ENCODE assay signal across 9 cellular contexts in the genomic region with DNA sequence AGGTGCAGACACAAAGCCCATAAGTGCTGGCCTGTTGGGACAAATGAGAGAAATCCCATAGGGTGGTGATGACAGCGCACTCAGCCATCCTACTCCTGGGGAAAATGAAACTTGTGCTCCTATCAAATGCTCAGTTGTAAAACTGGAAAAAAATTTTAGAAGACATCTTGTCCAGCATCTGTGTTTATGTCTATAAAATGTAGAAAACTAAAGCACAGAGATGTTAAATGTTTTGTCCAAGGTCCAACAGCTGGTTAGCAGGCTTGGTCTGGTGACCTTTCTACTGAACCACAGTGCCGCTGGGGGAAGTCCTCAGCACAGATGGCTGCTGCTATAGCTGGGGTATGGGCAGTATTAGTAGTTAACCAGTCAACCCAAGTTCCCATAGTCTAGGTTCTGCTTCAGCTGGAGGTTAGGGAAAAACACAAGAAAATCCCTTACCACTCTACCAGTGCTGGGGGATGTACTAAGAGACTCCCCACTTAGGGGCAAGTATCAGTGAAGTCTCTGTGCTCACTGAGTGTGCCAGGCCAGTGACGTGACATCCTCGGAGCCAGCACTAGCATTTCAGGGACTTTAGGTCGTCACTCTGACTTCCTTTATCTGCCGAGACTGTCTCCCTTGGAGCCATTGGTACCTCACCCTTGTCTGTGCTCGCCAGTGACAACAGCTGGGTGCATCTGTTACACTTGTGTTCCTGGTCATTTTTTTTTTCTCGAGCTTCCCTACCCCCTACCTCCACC. TPM values are rescaled to one million over a fixed set of nuclear protein-coding genes. Genes with fewer than 3 reads are reported as not detected.
DNase-seq lines count a peak whose midpoint lies in the region; ATAC-seq lines count a peak whose summit lies in the region.
"Had no signal": no experiment of that assay in that cellular context is flagged by ENCODE, and none has a peak within 500 bp of the region (broad histone marks: within the 10 kb centered on the region; RNA-seq: fewer than 3 reads in every experiment).

No MANE protein-coding gene starts in this region.

- peak; percentile 60 for ATAC-seq in GM18517 (IDR thresholded peaks at IDR 0.05; ENCODE audit: unreplicated experiment)
- peak; percentile 64 for ATAC-seq in GM21529 (IDR thresholded peaks at IDR 0.05; ENCODE audit: unreplicated experiment)
- peak; percentile 72 for ATAC-seq in HG03571 (IDR thresholded peaks at IDR 0.05; ENCODE audit: unreplicated experiment)

- H3K9ac ChIP-seq in mucosa of rectum (ENCODE audit: low read depth in 1 of 2, low read length in 2 of 2) = no peak overlapping the region

- DNase-seq in GF-D8 (lab: John Stamatoyannopoulos, UW) (no peak), foreskin melanocyte (no peak), H7 (no peak), mesenteric fat pad (ENCODE audit: low spot score) (no peak)

- H3K27me3 ChIP-seq in mucosa of rectum (ENCODE audit: control insufficient read depth in 2 of 2, insufficient read depth in 2 of 2, low read length in 2 of 2) (peaks cover 2 to 8% of the 10 kb centered on the region in 2 donors), H7 (ENCODE audit: control insufficient read depth, insufficient read depth, low read length) (peaks cover 28% of the 10 kb centered on the region)

- H3K27ac ChIP-seq in mucosa of rectum (ENCODE audit: low read depth in 2 of 2, low read length in 2 of 2) = peak overlapping the region; percentile 23 to 52
- H3K27ac ChIP-seq: SJSA1 had no signal

- H3K4me3 ChIP-seq in mucosa of rectum (ENCODE audit: low read length in 2 of 2) = peak overlapping the region in 1 of 2 donors; percentile 59
- no peak overlapping the region for H3K4me3 ChIP-seq in H7 (ENCODE audit: insufficient read depth, low read depth, low read length)
- H3K4me3 ChIP-seq: SJSA1 had no signal

- peaks cover 6 to 18% of the 10 kb centered on the region in 2 donors for H3K4me1 ChIP-seq in mucosa of rectum (ENCODE audit: control insufficient read depth in 2 of 2, insufficient read depth in 2 of 2, low read length in 2 of 2)

- no peaks in the 10 kb centered on the region for H3K9me3 ChIP-seq in mucosa of rectum (ENCODE audit: control insufficient read depth in 2 of 2, low read length in 2 of 2)
- H3K9me3 ChIP-seq: SJSA1 had no signal

- no peaks in the 10 kb centered on the region for H3K36me3 ChIP-seq in mucosa of rectum (ENCODE audit: control insufficient read depth in 2 of 2, insufficient read depth in 2 of 2, low read length in 2 of 2)
- H3K36me3 ChIP-seq in H7 (replicated peaks; ENCODE audit: control insufficient read depth, insufficient read depth, low read length) = no peaks in the 10 kb centered on the region
- H3K36me3 ChIP-seq: SJSA1 had no signal

RNA-seq across cellular contexts. Expression of a gene that starts 1.9 kb away (rescaled TPM):
- 19.7 and 22.1 TPM in 2 replicates for total RNA-seq in H7 (2014; rRNA removed; shearing (Covaris generic))
- 9.7 TPM for total RNA-seq in mesenteric fat pad

RNA-seq across cellular contexts. Expression of a gene that starts 42.0 kb away (rescaled TPM):
- 44.9 and 49.6 TPM in 2 replicates for total RNA-seq in H7 (2014; rRNA removed; shearing (Covaris generic))
- total RNA-seq in mesenteric fat pad = 6.9 TPM
